ENCODE assay signal across 6 cellular contexts in genomic region chr12:120466560-120467315, GRCh38.
DNase-seq lines count a peak whose midpoint lies in the region; ATAC-seq and TF ChIP-seq lines count a peak whose summit lies in the region.

No MANE protein-coding gene starts in this region.

- H3K9me3 Mint-ChIP-seq in stimulated activated effector memory CD8-positive, alpha-beta T cell treated with anti-CD3 and anti-CD28 coated beads, Interleukin-12 subunit alpha, Interleukin-12 subunit beta, amount 100 ng/mL, for 72 hours: no peaks in the 10 kb centered on the region

- TF ChIP-seq CTCF in epithelial cell of esophagus (IDR thresholded peaks at IDR 0.05; ENCODE audit: insufficient read depth, low read depth, low read length, missing control alignments): peak; percentile 69

- DNase-seq in DMS53 (lab: John Stamatoyannopoulos, UW) (peak; percentile 66), DMS53 treated with DMSO at 0.1 percent for 48 hours (lab: John Stamatoyannopoulos, UW; ENCODE audit: unreplicated experiment) (no peak), T-helper 1 cell (peak in 4 of 5 donors; percentile 21 to 36 (median 33)), epithelial cell of esophagus (ENCODE audit: low read depth) (peak; percentile 62)
- DNase-seq in stimulated activated effector memory CD8-positive, alpha-beta T cell treated with anti-CD3 and anti-CD28 coated beads, Interleukin-12 subunit alpha, Interleukin-12 subunit beta, amount 100 ng/mL, for 72 hours (ENCODE audit: low spot score in 2 of 2): peak in 1 of 2 donors; percentile 58

- H3K36me3 Mint-ChIP-seq in stimulated activated effector memory CD8-positive, alpha-beta T cell treated with anti-CD3 and anti-CD28 coated beads, Interleukin-12 subunit alpha, Interleukin-12 subunit beta, amount 100 ng/mL, for 72 hours: peaks cover 81% of the 10 kb centered on the region

- peak overlapping the region; percentile 93 for H3K27ac Mint-ChIP-seq in stimulated activated effector memory CD8-positive, alpha-beta T cell treated with anti-CD3 and anti-CD28 coated beads, Interleukin-12 subunit alpha, Interleukin-12 subunit beta, amount 100 ng/mL, for 72 hours

- no peak overlapping the region for H3K4me3 ChIP-seq in epithelial cell of esophagus (ENCODE audit: low read length)

- H3K4me1 Mint-ChIP-seq in stimulated activated effector memory CD8-positive, alpha-beta T cell treated with anti-CD3 and anti-CD28 coated beads, Interleukin-12 subunit alpha, Interleukin-12 subunit beta, amount 100 ng/mL, for 72 hours: peaks cover 48% of the 10 kb centered on the region

- no peak for ATAC-seq in stimulated activated effector memory CD8-positive, alpha-beta T cell treated with anti-CD3 and anti-CD28 coated beads, Interleukin-12 subunit alpha, Interleukin-12 subunit beta, amount 100 ng/mL, for 72 hours
- ATAC-seq in HG02623 (IDR thresholded peaks at IDR 0.05; ENCODE audit: unreplicated experiment): no peak

- no peak overlapping the region for H3K4me3 Mint-ChIP-seq in stimulated activated effector memory CD8-positive, alpha-beta T cell treated with anti-CD3 and anti-CD28 coated beads, Interleukin-12 subunit alpha, Interleukin-12 subunit beta, amount 100 ng/mL, for 72 hours
